ENCODE assay signal across 15 cellular contexts in the genomic region with DNA sequence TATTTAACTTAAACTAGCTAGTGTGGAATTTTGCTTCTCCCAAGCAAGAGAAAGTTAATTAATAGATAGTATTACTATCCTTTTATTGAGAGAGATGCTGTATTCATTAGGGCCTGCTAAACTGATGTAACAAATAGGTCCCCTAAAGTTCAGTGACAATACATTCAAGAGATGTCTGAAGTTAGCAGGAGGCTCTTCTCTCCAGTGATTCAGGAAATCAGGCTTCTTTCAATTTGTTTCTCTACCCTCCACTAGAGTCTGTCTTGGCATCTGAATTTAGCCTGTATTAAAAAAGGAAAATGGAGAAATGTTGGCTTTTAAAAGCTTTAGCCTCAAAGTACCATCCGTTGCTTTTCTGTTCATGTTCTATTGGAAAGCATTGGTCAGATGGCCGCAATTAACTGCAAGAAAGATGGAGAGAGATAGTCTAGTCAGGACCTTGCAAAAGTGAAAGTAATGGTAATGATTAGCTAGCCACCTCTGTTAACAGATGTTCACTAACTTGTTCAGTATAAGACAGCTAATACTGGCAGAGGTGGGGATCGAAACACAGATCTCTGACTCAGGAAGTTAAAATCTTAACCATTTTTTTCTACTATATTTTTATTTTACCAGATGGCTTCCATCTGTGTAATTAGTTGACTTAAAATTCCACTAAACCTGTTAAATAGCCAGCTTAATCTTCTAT.
DNase-seq lines count a peak whose midpoint lies in the region; ATAC-seq and TF ChIP-seq lines count a peak whose summit lies in the region.
"Had no signal": no experiment of that assay in that cellular context is flagged by ENCODE, and none has a peak within 500 bp of the region (broad histone marks: within the 10 kb centered on the region; RNA-seq: fewer than 3 reads in every experiment).

No MANE protein-coding gene starts in this region.

- H3K9me2 ChIP-seq in hepatocyte (replicated peaks; ENCODE audit: insufficient read depth), result no peaks in the 10 kb centered on the region

- H3K9me3 Mint-ChIP-seq in CD8-positive, alpha-beta T cell, result peaks cover 7% of the 10 kb centered on the region
- H3K9me3 Mint-ChIP-seq: activated CD4-positive, alpha-beta memory T cell treated with anti-CD3 and anti-CD28 coated beads, Interleukin-2, amount 10 ng/mL, durations not matched to agents 7 days and 5 days; nephron had no signal

- H3K79me2 ChIP-seq in hepatocyte, result no peaks in the 10 kb centered on the region

- H3K27ac ChIP-seq in hepatocyte (no peak overlapping the region), esophagus muscularis mucosa (replicated peaks in 1 of 4) (no peak overlapping the region)
- H3K27ac ChIP-seq in CD8-positive, alpha-beta T cell (ENCODE audit: low read depth, low read length), result no peak overlapping the region
- H3K27ac ChIP-seq: dorsolateral prefrontal cortex, SK-N-MC had no signal

- no peak overlapping the region for H3K4me2 ChIP-seq in hepatocyte

- peak; percentile 16 for DNase-seq in hepatocyte (ENCODE audit: low spot score)
- DNase-seq in AML-193 (lab: John Stamatoyannopoulos, UW), result no peak
- DNase-seq in NCI-H774 (lab: John Stamatoyannopoulos, UW), result no peak
- DNase-seq in esophagus muscularis mucosa (ENCODE audit: extremely low spot score), result no peak
- DNase-seq in CD8-positive, alpha-beta T cell, result no peak
- DNase-seq: activated CD4-positive, alpha-beta memory T cell treated with anti-CD3 and anti-CD28 coated beads, Interleukin-2, amount 10 ng/mL, durations not matched to agents 7 days and 5 days; DMS79 treated with DMSO at 0.1 percent for 48 hours; dorsolateral prefrontal cortex; Karpas-422; substantia nigra had no signal

- H3K4me1 ChIP-seq in hepatocyte (ENCODE audit: insufficient read depth) (peaks cover 6% of the 10 kb centered on the region), esophagus muscularis mucosa (no peaks in the 10 kb centered on the region)
- H3K4me1 ChIP-seq in CD8-positive, alpha-beta T cell (ENCODE audit: insufficient read depth, low read length), result no peaks in the 10 kb centered on the region

- intact Hi-C loops in esophagus muscularis mucosa (cut with DNase I), result no loop called here
- intact Hi-C loops in CD8-positive, alpha-beta T cell (cut with DNase I, micrococcal nuclease), result no loop called here

- no peaks in the 10 kb centered on the region for H3K36me3 Mint-ChIP-seq in CD8-positive, alpha-beta T cell

- H3K36me3 ChIP-seq in hepatocyte (replicated peaks; ENCODE audit: insufficient read depth, low read depth), result no peaks in the 10 kb centered on the region
- H3K36me3 ChIP-seq in esophagus muscularis mucosa, result no peaks in the 10 kb centered on the region
- no peaks in the 10 kb centered on the region for H3K36me3 ChIP-seq in CD8-positive, alpha-beta T cell (ENCODE audit: insufficient read depth, low read length)

- no peak for TF ChIP-seq POLR2A in esophagus muscularis mucosa (IDR thresholded peaks at IDR 0.05; ENCODE audit: low read depth)

- no peak for TF ChIP-seq EP300 in esophagus muscularis mucosa (IDR thresholded peaks at IDR 0.05)

- ATAC-seq in GM18909 (IDR thresholded peaks at IDR 0.05; ENCODE audit: poor library complexity, unreplicated experiment) (peak; percentile 99), GM21825 (IDR thresholded peaks at IDR 0.05; ENCODE audit: unreplicated experiment) (peak; percentile 97), HG03280 (IDR thresholded peaks at IDR 0.05; ENCODE audit: unreplicated experiment) (peak; percentile 83)
- ATAC-seq in CD8-positive, alpha-beta T cell, result no peak

- POLR2A ChIA-PET in CD8-positive, alpha-beta T cell (lab: Charles Lee), result no interaction called here

- no peak overlapping the region for H3K4me3 Mint-ChIP-seq in CD8-positive, alpha-beta T cell
- H3K4me3 Mint-ChIP-seq: activated CD4-positive, alpha-beta memory T cell treated with anti-CD3 and anti-CD28 coated beads, Interleukin-2, amount 10 ng/mL, durations not matched to agents 7 days and 5 days; nephron had no signal

- no peak overlapping the region for H3K27ac Mint-ChIP-seq in CD8-positive, alpha-beta T cell
- H3K27ac Mint-ChIP-seq: activated CD4-positive, alpha-beta memory T cell treated with anti-CD3 and anti-CD28 coated beads, Interleukin-2, amount 10 ng/mL, durations not matched to agents 7 days and 5 days; nephron had no signal

- H3K9me3 ChIP-seq in hepatocyte (ENCODE audit: low read depth) (no peaks in the 10 kb centered on the region), esophagus muscularis mucosa (no peaks in the 10 kb centered on the region)
- H3K9me3 ChIP-seq in CD8-positive, alpha-beta T cell (ENCODE audit: low read length), result no peaks in the 10 kb centered on the region

- no peak overlapping the region for H2AFZ ChIP-seq in hepatocyte

- H4K20me1 ChIP-seq in hepatocyte (ENCODE audit: insufficient read depth, poor library complexity, severe bottlenecking), result no peaks in the 10 kb centered on the region

- TF ChIP-seq CTCF in hepatocyte (IDR thresholded peaks at IDR 0.05; ENCODE audit: poor library complexity) (no peak), esophagus muscularis mucosa (IDR thresholded peaks at IDR 0.05) (no peak)
- no peak for TF ChIP-seq CTCF in CD8-positive, alpha-beta T cell (IDR thresholded peaks at IDR 0.05)

- peaks cover 4% of the 10 kb centered on the region for H3K27me3 ChIP-seq in hepatocyte
- no peaks in the 10 kb centered on the region for H3K27me3 ChIP-seq in esophagus muscularis mucosa
- H3K27me3 ChIP-seq in CD8-positive, alpha-beta T cell (ENCODE audit: insufficient read depth, low read length), result no peaks in the 10 kb centered on the region
- H3K27me3 ChIP-seq: dorsolateral prefrontal cortex had no signal

- H3K4me3 ChIP-seq in hepatocyte (no peak overlapping the region), esophagus muscularis mucosa (no peak overlapping the region)
- no peak overlapping the region for H3K4me3 ChIP-seq in CD8-positive, alpha-beta T cell (ENCODE audit: low read depth, low read length)
- H3K4me3 ChIP-seq: dorsolateral prefrontal cortex, SK-N-MC had no signal

- H3K4me1 Mint-ChIP-seq in CD8-positive, alpha-beta T cell (ENCODE audit: low read depth), result no peaks in the 10 kb centered on the region
- H3K4me1 Mint-ChIP-seq: activated CD4-positive, alpha-beta memory T cell treated with anti-CD3 and anti-CD28 coated beads, Interleukin-2, amount 10 ng/mL, durations not matched to agents 7 days and 5 days; nephron had no signal

- 42% methylated on average over 3 of the region's 3 CpGs for WGBS in hepatocyte (ENCODE audit: low lambda C conversion rate, missing lambda C conversion rate)
- 69% methylated on average over 3 of the region's 3 CpGs for WGBS in esophagus muscularis mucosa

- CTCF ChIA-PET in CD8-positive, alpha-beta T cell (lab: Charles Lee), result no interaction called here

- H3K27me3 Mint-ChIP-seq in CD8-positive, alpha-beta T cell (ENCODE audit: low read depth), result no peaks in the 10 kb centered on the region
- H3K27me3 Mint-ChIP-seq: activated CD4-positive, alpha-beta memory T cell treated with anti-CD3 and anti-CD28 coated beads, Interleukin-2, amount 10 ng/mL, durations not matched to agents 7 days and 5 days had no signal
